Comparison of ENCODE assay signal across 11 cellular contexts in genomic region chr1:232868793-232869491, GRCh38.
A peak's percentile ranks its signal among the peaks of the same experiment; 100 is the strongest.
DNase-seq lines count a peak whose midpoint lies in the region; ATAC-seq and TF ChIP-seq lines count a peak whose summit lies in the region.
"Had no signal": no experiment of that assay in that cellular context is flagged by ENCODE, and none has a peak within 500 bp of the region (broad histone marks: within the 10 kb centered on the region; RNA-seq: fewer than 3 reads in every experiment).

No MANE protein-coding gene starts in this region.

- H3K4me3 ChIP-seq in DND-41 (ENCODE audit: low read depth in 1 of 2, low read length in 2 of 2) (no peak overlapping the region), astrocyte of the spinal cord (ENCODE audit: low read depth, low read length) (no peak overlapping the region), mucosa of descending colon (no peak overlapping the region)

- H3K27me3 ChIP-seq in DND-41 (ENCODE audit: insufficient read depth, low read length, poor library complexity): no peaks in the 10 kb centered on the region

- no peak for TF ChIP-seq CTCF in DND-41 (IDR thresholded peaks at IDR 0.05; ENCODE audit: borderline replicate concordance, extremely low read depth, low read length, poor library complexity, severe bottlenecking)
- no peak for TF ChIP-seq CTCF in astrocyte of the spinal cord (IDR thresholded peaks at IDR 0.05; ENCODE audit: low read depth, low read length)
- TF ChIP-seq CTCF in mucosa of descending colon (IDR thresholded peaks at IDR 0.05): no peak

- DNase-seq in DND-41: peak; percentile 20
- peak; percentile 45 for DNase-seq in NCI-H146 (lab: John Stamatoyannopoulos, UW)
- peak; percentile 95 for DNase-seq in astrocyte of the spinal cord (ENCODE audit: low read depth, low spot score)
- DNase-seq in mucosa of descending colon: peak in 1 of 3 donors; percentile 13
- DNase-seq in activated naive CD4-positive, alpha-beta T cell (lab: John Stamatoyannopoulos, UW): no peak
- DNase-seq in stimulated activated CD4-positive, alpha-beta T cell treated with anti-CD3 and anti-CD28 coated beads, Interleukin-4, amount 100 ng/mL, for 4 hours: no peak
- DNase-seq in activated naive CD4-positive, alpha-beta T cell treated with Interleukin-2 at 50 U/mL for 16 hours: no peak
- no peak for DNase-seq in stimulated activated naive CD8-positive, alpha-beta T cell treated with anti-CD3 and anti-CD28 coated beads, Interleukin-15, Interleukin-2, amounts not matched to agents 100 U/mL and 50 U/mL, for 24 hours
- DNase-seq: midbrain; NCI-H526; stimulated activated CD8-positive, alpha-beta memory T cell treated with anti-CD3 and anti-CD28 coated beads, Interleukin-4, amount 100 ng/mL, for 48 hours had no signal

- H3K36me3 ChIP-seq in DND-41 (ENCODE audit: insufficient read depth, low read length) (no peaks in the 10 kb centered on the region), mucosa of descending colon (ENCODE audit: low read depth) (no peaks in the 10 kb centered on the region)

- H3K4me1 ChIP-seq in DND-41 (ENCODE audit: insufficient read depth, low read length): no peaks in the 10 kb centered on the region; the same call in 1 of the 2 replicates
- no peaks in the 10 kb centered on the region for H3K4me1 ChIP-seq in mucosa of descending colon (ENCODE audit: low read depth)

- H3K4me2 ChIP-seq in DND-41 (ENCODE audit: insufficient read depth, low read length): no peak overlapping the region

- H3K9ac ChIP-seq in DND-41 (ENCODE audit: low read depth, low read length): no peak overlapping the region

- ATAC-seq in DND-41 (ENCODE audit: insufficient read depth, low read depth) (peak; percentile 35; the same call in 1 of the 3 replicates), mucosa of descending colon (peak; percentile 23)
- no peak for ATAC-seq in stimulated activated naive CD8-positive, alpha-beta T cell treated with anti-CD3 and anti-CD28 coated beads, Interleukin-15, Interleukin-2, amounts not matched to agents 100 U/mL and 50 U/mL, for 24 hours

- no peaks in the 10 kb centered on the region for H3K9me3 ChIP-seq in DND-41 (ENCODE audit: insufficient read depth, low read length, severe bottlenecking)
- H3K9me3 ChIP-seq in mucosa of descending colon: no peaks in the 10 kb centered on the region

- H2AFZ ChIP-seq in DND-41 (ENCODE audit: low read depth, low read length): no peak overlapping the region

- H3K27ac ChIP-seq in DND-41 (ENCODE audit: low read length): no peak overlapping the region

- in situ Hi-C loops in astrocyte of the spinal cord (cut with HindIII; ENCODE audit: low sequenced_read_pairs): no loop called here

- no peaks in the 10 kb centered on the region for H4K20me1 ChIP-seq in DND-41 (ENCODE audit: insufficient read depth, low read length)

- no peaks in the 10 kb centered on the region for H3K79me2 ChIP-seq in DND-41 (ENCODE audit: insufficient read depth, low read length)

- intact Hi-C loops in mucosa of descending colon (cut with DNase I, micrococcal nuclease): no loop called here

Comparison
In these comparisons a context has a peak if more than half of its experiments do, and no peak if none do; other contexts are left out.
1. DNase-seq: peak in DND-41 (single experiment), NCI-H146 (single experiment) and astrocyte of the spinal cord (single experiment); none in activated naive CD4-positive, alpha-beta T cell (0 of 4), stimulated activated CD4-positive, alpha-beta T cell treated with anti-CD3 and anti-CD28 coated beads, Interleukin-4, amount 100 ng/mL, for 4 hours (0 of 2), activated naive CD4-positive, alpha-beta T cell treated with Interleukin-2 at 50 U/mL for 16 hours (single experiment) and stimulated activated naive CD8-positive, alpha-beta T cell treated with anti-CD3 and anti-CD28 coated beads, Interleukin-15, Interleukin-2, amounts not matched to agents 100 U/mL and 50 U/mL, for 24 hours (single experiment).